ENCODE assay signal across 13 cellular contexts in the genomic region with DNA sequence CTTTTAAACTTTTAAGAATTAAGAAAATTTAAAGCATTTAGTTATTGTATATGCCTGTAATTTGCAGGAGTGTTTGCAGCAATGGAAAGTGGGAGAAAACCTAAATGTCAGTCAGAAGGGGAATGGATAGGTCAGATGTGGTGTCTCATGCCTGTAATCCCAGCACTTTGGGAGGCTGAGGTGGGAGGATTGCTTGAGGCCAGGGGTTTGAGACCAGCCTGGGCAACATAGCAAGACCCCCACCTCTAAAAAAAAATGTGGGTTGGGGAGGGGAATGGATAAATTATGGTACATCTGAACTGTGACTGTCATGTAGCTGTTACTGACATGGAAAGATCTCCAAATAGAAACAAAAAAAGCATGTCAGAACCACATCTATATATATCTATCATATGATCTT. TPM values are rescaled to one million over a fixed set of nuclear protein-coding genes. Genes with fewer than 3 reads are reported as not detected.
DNase-seq lines count a peak whose midpoint lies in the region; ATAC-seq, FAIRE-seq and TF ChIP-seq lines count a peak whose summit lies in the region.
"Had no signal": no experiment of that assay in that cellular context is flagged by ENCODE, and none has a peak within 500 bp of the region (broad histone marks: within the 10 kb centered on the region; RNA-seq: fewer than 3 reads in every experiment).

No MANE protein-coding gene starts in this region.

- no peak for DNase-seq in Calu3
- DNase-seq in K562 (ENCODE audit: extremely low read depth in 1 of 4, low spot score in 3 of 4), result no peak
- no peak for DNase-seq in trophoblast cell
- DNase-seq in GM10266 (ENCODE audit: extremely low spot score), result no peak
- DNase-seq in activated naive CD4-positive, alpha-beta T cell treated with anti-CD3 and anti-CD28 coated beads, Interleukin-2, amount 50 U/mL, for 72 hours (ENCODE audit: low spot score in 2 of 2), result no peak
- DNase-seq in globus pallidus (ENCODE audit: low spot score), result no peak
- DNase-seq: NCI-H2029, NCI-H526, occipital lobe had no signal

- H3K36me3 ChIP-seq in HUES6 (ENCODE audit: control insufficient read depth, insufficient read depth, low read length) (peaks cover 51% of the 10 kb centered on the region), K562 (ENCODE audit: control insufficient read depth, insufficient read depth, low read length) (peaks cover 47% of the 10 kb centered on the region), trophoblast cell (ENCODE audit: control insufficient read depth in 1 of 2, insufficient read depth in 2 of 2, low read length in 2 of 2) (peaks cover 13 to 14% of the 10 kb centered on the region in 2 experiments)

- no peaks in the 10 kb centered on the region for H3K9me3 ChIP-seq in HUES6 (ENCODE audit: control insufficient read depth, insufficient read depth, low read depth, low read length)
- no peaks in the 10 kb centered on the region for H3K9me3 ChIP-seq in K562 (replicated peaks; ENCODE audit: control insufficient read depth, insufficient read depth, low read depth, low read length)
- no peaks in the 10 kb centered on the region for H3K9me3 ChIP-seq in trophoblast cell (ENCODE audit: insufficient read depth, low read depth, low read length)

- peak overlapping the region; percentile 79 for H3K4ac ChIP-seq in trophoblast cell (ENCODE audit: low read depth, low read length)

- peak overlapping the region; percentile 87 for H3K4me3 Mint-ChIP-seq in Calu3 (ENCODE audit: low read depth, unreplicated experiment)

- intact Hi-C loops in Calu3 (cut with micrococcal nuclease; ENCODE audit: unreplicated experiment) (no loop called here), K562 (cut with micrococcal nuclease) (no loop called here)

- peaks cover 3% of the 10 kb centered on the region for H3K9me3 Mint-ChIP-seq in Calu3 (ENCODE audit: low read depth, unreplicated experiment)
- H3K9me3 Mint-ChIP-seq in activated naive CD4-positive, alpha-beta T cell treated with anti-CD3 and anti-CD28 coated beads, Interleukin-2, amount 50 U/mL, for 72 hours, result no peaks in the 10 kb centered on the region

- peak overlapping the region; percentile 98 for H3K4me3 ChIP-seq in HUES6 (ENCODE audit: low read depth, low read length)
- H3K4me3 ChIP-seq in K562, result no peak overlapping the region
- no peak overlapping the region for H3K4me3 ChIP-seq in trophoblast cell (ENCODE audit: low read depth, low read length)
- H3K4me3 ChIP-seq: skin epidermis had no signal

- TF ChIP-seq EP300 in K562 (IDR thresholded peaks at IDR 0.05; ENCODE audit: low read length), result no peak

- no peak overlapping the region for H3K9ac ChIP-seq in HUES6 (ENCODE audit: low read length)
- no peak overlapping the region for H3K9ac ChIP-seq in K562 (ENCODE audit: insufficient read depth in 1 of 2, low read depth in 2 of 2, low read length in 2 of 2)
- H3K9ac ChIP-seq in trophoblast cell (ENCODE audit: low read length), result no peak overlapping the region

- H2AFZ ChIP-seq in K562 (ENCODE audit: low read depth, low read length) (no peak overlapping the region), trophoblast cell (ENCODE audit: insufficient read depth, low read length, poor library complexity) (no peak overlapping the region)

- H3K27me3 ChIP-seq in HUES6 (ENCODE audit: control insufficient read depth, insufficient read depth, low read length), result no peaks in the 10 kb centered on the region
- no peaks in the 10 kb centered on the region for H3K27me3 ChIP-seq in K562 (ENCODE audit: control insufficient read depth in 2 of 2, insufficient read depth in 2 of 2, low read length in 2 of 2)
- no peaks in the 10 kb centered on the region for H3K27me3 ChIP-seq in trophoblast cell (ENCODE audit: insufficient read depth, low read length)

- no peak for TF ChIP-seq POLR2A in K562 (conservative IDR thresholded peaks at IDR 0.05)

- TF ChIP-seq RAD21 in K562 (CRISPR knock-in tag; conservative IDR thresholded peaks at IDR 0.05 in 1 of 2, IDR thresholded peaks at IDR 0.05 in 1 of 2), result no peak

- in situ Hi-C loops in K562 (cut with MboI), result no loop called here

- H3K14ac ChIP-seq in trophoblast cell (ENCODE audit: low read length), result no peak overlapping the region

- no peak overlapping the region for H2BK12ac ChIP-seq in trophoblast cell (ENCODE audit: low read length)

- H3K79me2 ChIP-seq in K562 (ENCODE audit: control insufficient read depth, insufficient read depth, low read length) (peaks cover 55% of the 10 kb centered on the region), trophoblast cell (ENCODE audit: control insufficient read depth, insufficient read depth, low read length, poor library complexity) (peaks cover 6% of the 10 kb centered on the region)

- no peak overlapping the region for H2AK5ac ChIP-seq in trophoblast cell (ENCODE audit: low read length)

- H3K4me1 Mint-ChIP-seq in Calu3 (ENCODE audit: low read depth, unreplicated experiment), result peaks cover 13% of the 10 kb centered on the region

- no peak overlapping the region for H3K27ac Mint-ChIP-seq in Calu3 (ENCODE audit: unreplicated experiment)
- no peak overlapping the region for H3K27ac Mint-ChIP-seq in activated naive CD4-positive, alpha-beta T cell treated with anti-CD3 and anti-CD28 coated beads, Interleukin-2, amount 50 U/mL, for 72 hours

- no peak overlapping the region for H2BK120ac ChIP-seq in trophoblast cell (ENCODE audit: insufficient read depth, low read length, poor library complexity)

- H2BK5ac ChIP-seq in trophoblast cell (ENCODE audit: low read depth, low read length, poor library complexity), result no peak overlapping the region

- H4K12ac ChIP-seq in trophoblast cell (ENCODE audit: low read depth, low read length), result no peak overlapping the region

- H3K27me3 Mint-ChIP-seq in Calu3 (ENCODE audit: unreplicated experiment), result no peaks in the 10 kb centered on the region

- no peak overlapping the region for H3K23ac ChIP-seq in trophoblast cell (ENCODE audit: low read length)

- H3K18ac ChIP-seq in trophoblast cell (ENCODE audit: low read length), result no peak overlapping the region

- H4K8ac ChIP-seq in trophoblast cell (ENCODE audit: low read depth, low read length), result no peak overlapping the region

- H3K4me2 ChIP-seq in K562 (ENCODE audit: insufficient read depth, low read length), result no peak overlapping the region
- no peak overlapping the region for H3K4me2 ChIP-seq in trophoblast cell (ENCODE audit: low read length)

- no peak for ATAC-seq in K562
- no peak for ATAC-seq in activated naive CD4-positive, alpha-beta T cell treated with anti-CD3 and anti-CD28 coated beads, Interleukin-2, amount 50 U/mL, for 72 hours
- ATAC-seq: Panc1 had no signal

- peaks cover 6% of the 10 kb centered on the region for H3K79me1 ChIP-seq in trophoblast cell (ENCODE audit: low read length)

- H3K27ac ChIP-seq in HUES6 (ENCODE audit: low read depth, low read length) (no peak overlapping the region), K562 (ENCODE audit: extremely low read depth, low read depth, low read length) (no peak overlapping the region), trophoblast cell (ENCODE audit: low read depth, low read length) (no peak overlapping the region)
- H3K27ac ChIP-seq: skin epidermis had no signal

- no peak overlapping the region for H4K91ac ChIP-seq in trophoblast cell (ENCODE audit: low read depth, low read length)

- TF ChIP-seq CTCF in Calu3 (IDR thresholded peaks at IDR 0.05; ENCODE audit: unreplicated experiment), result no peak
- no peak for TF ChIP-seq CTCF in K562 (IDR thresholded peaks at IDR 0.05 in 2 of 3, conservative IDR thresholded peaks at IDR 0.05 in 1 of 3; ENCODE audit: insufficient read depth in 2 of 3, low read depth in 1 of 3, low read length in 3 of 3)
- no peak for TF ChIP-seq CTCF in GM10266 (IDR thresholded peaks at IDR 0.05; ENCODE audit: control insufficient read depth, insufficient read depth, low read depth, missing control alignments)

- H3K36me3 Mint-ChIP-seq in Calu3 (ENCODE audit: insufficient read depth, unreplicated experiment), result peaks cover 21% of the 10 kb centered on the region
- peaks cover 18 to 23% of the 10 kb centered on the region in 2 donors for H3K36me3 Mint-ChIP-seq in activated naive CD4-positive, alpha-beta T cell treated with anti-CD3 and anti-CD28 coated beads, Interleukin-2, amount 50 U/mL, for 72 hours

- CTCF ChIA-PET in Calu3 (lab: Charles Lee) (no interaction called here), K562 (lab: Yijun Ruan, JAX; ENCODE audit: low intra/inter-chr PET ratio) (interaction anchor here (0.5 kb wide), 1 partner anchor 372 kb away, joined by 3 read pairs; no protein-coding TSS in a partner anchor)

- H3K9me1 ChIP-seq in K562 (ENCODE audit: control insufficient read depth, insufficient read depth, low read length), result no peaks in the 10 kb centered on the region

- H3K4me1 ChIP-seq in HUES6 (ENCODE audit: control insufficient read depth, insufficient read depth, low read length), result peaks cover 5% of the 10 kb centered on the region; the same call in 1 of the 2 replicates
- peaks cover 3 to 4% of the 10 kb centered on the region in 2 experiments; a peak in 2 of 5 replicates for H3K4me1 ChIP-seq in K562 (replicated peaks in 1 of 2; ENCODE audit: control insufficient read depth in 2 of 2, insufficient read depth in 2 of 2, low read length in 2 of 2)
- no peaks in the 10 kb centered on the region for H3K4me1 ChIP-seq in trophoblast cell (ENCODE audit: control insufficient read depth in 1 of 2, insufficient read depth in 2 of 2, low read length in 2 of 2)

- POLR2A ChIA-PET in K562 (lab: Yijun Ruan, JAX), result no interaction called here

- no peaks in the 10 kb centered on the region for H4K20me1 ChIP-seq in K562 (replicated peaks; ENCODE audit: control insufficient read depth, insufficient read depth, low read length)

- no peak for FAIRE-seq in K562 (lab: Jason Lieb, UNC)
- FAIRE-seq: islet of Langerhans had no signal

- BruUV-seq in Calu3 (replicated peaks; lab: Mats Ljungman, UMichigan) (no TSS peak), K562 (replicated peaks; lab: Mats Ljungman, UMichigan) (no TSS peak)

RNA-seq across cellular contexts. Expression of a gene that starts 2.1 kb away (rescaled TPM):
- total RNA-seq in Calu3 (2022), result 88.3 and 94.9 TPM in 2 replicates
- 54.6 and 119 TPM in 2 replicates for total RNA-seq in K562 (2011; cell fraction: chromatin; rRNA removed; ENCODE audit: low replicate concordance)
- total RNA-seq in K562 (2011; cell fraction: nucleolus; rRNA removed), result 45.7 and 45.9 TPM in 2 replicates
- total RNA-seq in K562 (2011; cell fraction: nucleoplasm; rRNA removed), result 59.8 and 74.6 TPM in 2 replicates
- 104 TPM in 2 replicates for total RNA-seq in K562 (2014; rRNA removed)
- total RNA-seq in K562 (2014; rRNA removed; fragmentation: Illumina TruSeq; extraction: Trizol), result 230 and 267 TPM in 2 replicates
- 137 and 158 TPM in 2 replicates for total RNA-seq in K562 (2015; rRNA removed; fragmentation: Illumina TruSeq; extraction: Trizol)
- 153 and 163 TPM in 2 replicates for total RNA-seq in K562 (2021)
- 221 and 303 TPM in 2 replicates for polyA plus RNA-seq in K562 (2011; rRNA removed)
- polyA plus RNA-seq in K562 (2011; cell fraction: cytosol; rRNA removed), result 49.8 and 118 TPM in 2 replicates
- 28.7 and 48.0 TPM in 2 replicates for polyA plus RNA-seq in K562 (2011; cell fraction: nucleus; rRNA removed)
- 87.5 and 143 TPM in 2 replicates for polyA plus RNA-seq in K562 (2012)
- 217 and 218 TPM in 2 replicates for polyA plus RNA-seq in K562 (2014; fragmentation: Illumina TruSeq; extraction: Trizol)
- 100 to 1,000 TPM; 696 to 806 TPM for polyA plus RNA-seq in K562 (2014; fragmentation: Nextera tagmentation; extraction: Ambion mirVana)
- polyA plus RNA-seq in K562 (2014; rRNA removed), result 174 and 183 TPM in 2 replicates
- 236 and 245 TPM in 2 replicates for polyA minus RNA-seq in K562 (2011; rRNA and poly(A)+ RNA removed)
- 38.3 and 40.2 TPM in 2 replicates for polyA minus RNA-seq in K562 (2011; cell fraction: cytosol; rRNA and poly(A)+ RNA removed)
- 18.6 and 50.8 TPM in 2 replicates for polyA minus RNA-seq in K562 (2011; cell fraction: nucleus; rRNA and poly(A)+ RNA removed)
- 63.3 and 64.3 TPM in 2 replicates for polyA plus RNA-seq in trophoblast cell (2013)
- total RNA-seq in activated naive CD4-positive, alpha-beta T cell treated with anti-CD3 and anti-CD28 coated beads, Interleukin-2, amount 50 U/mL, for 72 hours, result 10 to 100 TPM; 60.9 to 64.0 TPM

RNA-seq across cellular contexts. Expression of a gene that starts 27.6 kb away (rescaled TPM):
- 148 and 159 TPM in 2 replicates for total RNA-seq in Calu3 (2022)
- total RNA-seq in K562 (2011; cell fraction: chromatin; rRNA removed; ENCODE audit: low replicate concordance), result 19.7 and 39.0 TPM in 2 replicates
- 10.3 and 11.1 TPM in 2 replicates for total RNA-seq in K562 (2011; cell fraction: nucleolus; rRNA removed)
- total RNA-seq in K562 (2011; cell fraction: nucleoplasm; rRNA removed), result 22.5 and 40.5 TPM in 2 replicates
- 189 and 218 TPM in 2 replicates for total RNA-seq in K562 (2014; rRNA removed)
- 224 and 228 TPM in 2 replicates for total RNA-seq in K562 (2014; rRNA removed; fragmentation: Illumina TruSeq; extraction: Trizol)
- total RNA-seq in K562 (2015; rRNA removed; fragmentation: Illumina TruSeq; extraction: Trizol), result 230 and 260 TPM in 2 replicates
- total RNA-seq in K562 (2021), result 207 and 219 TPM in 2 replicates
- polyA plus RNA-seq in K562 (2011; rRNA removed), result 286 and 326 TPM in 2 replicates
- polyA plus RNA-seq in K562 (2011; cell fraction: cytosol; rRNA removed), result 118 and 141 TPM in 2 replicates
- polyA plus RNA-seq in K562 (2011; cell fraction: nucleus; rRNA removed), result 72.6 and 99.0 TPM in 2 replicates
- 124 and 338 TPM in 2 replicates for polyA plus RNA-seq in K562 (2012)
- 252 and 303 TPM in 2 replicates for polyA plus RNA-seq in K562 (2014; fragmentation: Illumina TruSeq; extraction: Trizol)
- 100 to 1,000 TPM; 727 to 826 TPM for polyA plus RNA-seq in K562 (2014; fragmentation: Nextera tagmentation; extraction: Ambion mirVana)
- 222 and 407 TPM in 2 replicates for polyA plus RNA-seq in K562 (2014; rRNA removed)
- 197 and 210 TPM in 2 replicates for polyA minus RNA-seq in K562 (2011; rRNA and poly(A)+ RNA removed)
- 90.7 and 93.3 TPM in 2 replicates for polyA minus RNA-seq in K562 (2011; cell fraction: cytosol; rRNA and poly(A)+ RNA removed)
- 8.3 and 15.4 TPM in 2 replicates for polyA minus RNA-seq in K562 (2011; cell fraction: nucleus; rRNA and poly(A)+ RNA removed)
- polyA plus RNA-seq in trophoblast cell (2013), result 155 and 169 TPM in 2 replicates
- total RNA-seq in activated naive CD4-positive, alpha-beta T cell treated with anti-CD3 and anti-CD28 coated beads, Interleukin-2, amount 50 U/mL, for 72 hours, result 100 to 1,000 TPM; 164 to 188 TPM
